18 cellular contexts compared by ENCODE assay signal in genomic region chrX:44330227-44330626, GRCh38. TPM values are rescaled to one million over a fixed set of nuclear protein-coding genes. Genes with fewer than 3 reads are reported as not detected.
DNase-seq lines count a peak whose midpoint lies in the region.
"Had no signal": no experiment of that assay in that cellular context is flagged by ENCODE, and none has a peak within 500 bp of the region (broad histone marks: within the 10 kb centered on the region; RNA-seq: fewer than 3 reads in every experiment).

No MANE protein-coding gene starts in this region.

- no peaks in the 10 kb centered on the region for H3K9me3 Mint-ChIP-seq in activated naive CD8-positive, alpha-beta T cell (ENCODE audit: low read depth)
- no peaks in the 10 kb centered on the region for H3K9me3 Mint-ChIP-seq in activated naive CD8-positive, alpha-beta T cell treated with anti-CD3 and anti-CD28 coated beads for 36 hours
- H3K9me3 Mint-ChIP-seq: IgD-negative memory B cell had no signal

- no peaks in the 10 kb centered on the region for H3K36me3 Mint-ChIP-seq in activated naive CD8-positive, alpha-beta T cell
- H3K36me3 Mint-ChIP-seq in activated naive CD8-positive, alpha-beta T cell treated with anti-CD3 and anti-CD28 coated beads for 36 hours: no peaks in the 10 kb centered on the region
- H3K36me3 Mint-ChIP-seq: IgD-negative memory B cell had no signal

- H3K4me3 Mint-ChIP-seq in activated naive CD8-positive, alpha-beta T cell: peak overlapping the region; percentile 20
- no peak overlapping the region for H3K4me3 Mint-ChIP-seq in activated naive CD8-positive, alpha-beta T cell treated with anti-CD3 and anti-CD28 coated beads for 36 hours

- H3K27ac Mint-ChIP-seq in activated naive CD8-positive, alpha-beta T cell: peak overlapping the region; percentile 34
- no peak overlapping the region for H3K27ac Mint-ChIP-seq in activated naive CD8-positive, alpha-beta T cell treated with anti-CD3 and anti-CD28 coated beads for 36 hours
- H3K27ac Mint-ChIP-seq: IgD-negative memory B cell had no signal

- no peaks in the 10 kb centered on the region for H3K27me3 Mint-ChIP-seq in activated naive CD8-positive, alpha-beta T cell
- H3K27me3 Mint-ChIP-seq in activated naive CD8-positive, alpha-beta T cell treated with anti-CD3 and anti-CD28 coated beads for 36 hours: no peaks in the 10 kb centered on the region

- no peak for DNase-seq in activated naive CD8-positive, alpha-beta T cell treated with anti-CD3 and anti-CD28 coated beads for 36 hours
- DNase-seq in M059J (ENCODE audit: low read depth) (peak; percentile 21), AG08395 (ENCODE audit: low spot score) (no peak), germinal center (ENCODE audit: low spot score) (no peak)
- DNase-seq in central memory CD4-positive, alpha-beta T cell: peak; percentile 16
- no peak for DNase-seq in activated T-cell treated with anti-CD3 and anti-CD28 coated beads, Interleukin-2, amount 50 U/mL, for 48 hours
- DNase-seq: ACHN, DMS79 treated with DMSO at 0.1 percent for 48 hours, MV-4-11, NCI-H1417, NCI-H1930, NCI-H2171, NCI-H446, NCI-H69, SHP77 treated with DMSO at 0.1 percent for 48 hours had no signal

- peaks cover 36% of the 10 kb centered on the region for H3K4me1 Mint-ChIP-seq in activated naive CD8-positive, alpha-beta T cell (ENCODE audit: low read depth)
- peaks cover 15% of the 10 kb centered on the region for H3K4me1 Mint-ChIP-seq in activated naive CD8-positive, alpha-beta T cell treated with anti-CD3 and anti-CD28 coated beads for 36 hours

RNA-seq across cellular contexts. Expression of gene EFHC2, which starts 13.2 kb away (rescaled TPM):
- under 1 TPM; 0.25 to 0.34 TPM for total RNA-seq in activated naive CD8-positive, alpha-beta T cell treated with anti-CD3 and anti-CD28 coated beads for 36 hours
- 1.9 and 3.9 TPM in 2 replicates for total RNA-seq in M059J (2014; rRNA removed; shearing (Covaris generic))
- total RNA-seq: OCI-LY7 had no signal

Comparison
In these comparisons a context has a peak if more than half of its experiments do, and no peak if none do; other contexts are left out.
1. DNase-seq: peak in M059J (single experiment) and central memory CD4-positive, alpha-beta T cell (single experiment); none in activated naive CD8-positive, alpha-beta T cell treated with anti-CD3 and anti-CD28 coated beads for 36 hours (single experiment), AG08395 (single experiment), germinal center (single experiment) and activated T-cell treated with anti-CD3 and anti-CD28 coated beads, Interleukin-2, amount 50 U/mL, for 48 hours (0 of 2).